Comparison of ENCODE assay signal across 9 cellular contexts in genomic region chr3:160665784-160666526, GRCh38. TPM values are rescaled to one million over a fixed set of nuclear protein-coding genes. Genes with fewer than 3 reads are reported as not detected.
DNase-seq lines count a peak whose midpoint lies in the region; ATAC-seq, FAIRE-seq and TF ChIP-seq lines count a peak whose summit lies in the region.
"Had no signal": no experiment of that assay in that cellular context is flagged by ENCODE, and none has a peak within 500 bp of the region (broad histone marks: within the 10 kb centered on the region; RNA-seq: fewer than 3 reads in every experiment).

No MANE protein-coding gene starts in this region.

- no peaks in the 10 kb centered on the region for H3K27me3 Mint-ChIP-seq in IgD-negative memory B cell
- peaks cover 6 to 16% of the 10 kb centered on the region in 2 donors for H3K27me3 Mint-ChIP-seq in T-cell

- intact Hi-C loops in endothelial cell of umbilical vein (cut with micrococcal nuclease): no loop called here

- H3K36me3 Mint-ChIP-seq in IgD-negative memory B cell: no peaks in the 10 kb centered on the region
- no peaks in the 10 kb centered on the region for H3K36me3 Mint-ChIP-seq in T-cell

- H3K4me1 ChIP-seq in endothelial cell of umbilical vein (ENCODE audit: control insufficient read depth, extremely low read depth, insufficient read depth, low read length): peaks cover 9% of the 10 kb centered on the region

- peak; percentile 91 for ATAC-seq in GM18502 (IDR thresholded peaks at IDR 0.05; ENCODE audit: poor library complexity, unreplicated experiment)
- ATAC-seq in GM21717 (IDR thresholded peaks at IDR 0.05; ENCODE audit: unreplicated experiment): peak; percentile 91
- ATAC-seq in T-cell (replicated peaks in 1 of 4): no peak

- no peak overlapping the region for H3K4me2 ChIP-seq in endothelial cell of umbilical vein (ENCODE audit: insufficient read depth, low read length)

- H3K9me3 Mint-ChIP-seq in IgD-negative memory B cell: no peaks in the 10 kb centered on the region
- no peaks in the 10 kb centered on the region for H3K9me3 Mint-ChIP-seq in T-cell

- FAIRE-seq in endothelial cell of umbilical vein (lab: Jason Lieb, UNC) (no peak), HTR-8/SVneo (lab: Jason Lieb, UNC) (no peak)

- peak overlapping the region; percentile 73 to 89 (median 79) for H3K4me3 Mint-ChIP-seq in IgD-negative memory B cell
- H3K4me3 Mint-ChIP-seq in T-cell: no peak overlapping the region

- H3K27ac Mint-ChIP-seq in IgD-negative memory B cell (peak overlapping the region; percentile 73 to 96 (median 85)), T-cell (no peak overlapping the region)

- H4K20me1 ChIP-seq in endothelial cell of umbilical vein (replicated peaks; ENCODE audit: control insufficient read depth, extremely low read depth, insufficient read depth, low read length): no peaks in the 10 kb centered on the region

- H3K4me1 Mint-ChIP-seq in IgD-negative memory B cell: peaks cover 20 to 24% (median 20%) of the 10 kb centered on the region in 3 donors
- H3K4me1 Mint-ChIP-seq in T-cell: peaks cover 8 to 10% (median 8%) of the 10 kb centered on the region in 3 donors

- H3K4me3 ChIP-seq in endothelial cell of umbilical vein (replicated peaks in 1 of 3; ENCODE audit: insufficient read depth in 1 of 3, low read depth in 1 of 3, low read length in 3 of 3): no peak overlapping the region

- H3K36me3 ChIP-seq in endothelial cell of umbilical vein (ENCODE audit: control insufficient read depth in 2 of 2, extremely low read depth in 1 of 2, insufficient read depth in 2 of 2, low read length in 2 of 2): no peaks in the 10 kb centered on the region

- TF ChIP-seq POLR2A in endothelial cell of umbilical vein (IDR thresholded peaks at IDR 0.05; ENCODE audit: low read depth, low read length): no peak

- H2AFZ ChIP-seq in endothelial cell of umbilical vein (ENCODE audit: low read depth, low read length): peak overlapping the region; percentile 39

- POLR2A ChIA-PET in endothelial cell of umbilical vein (lab: Charles Lee) (no interaction called here), T-cell (lab: Charles Lee) (no interaction called here)

- no peaks in the 10 kb centered on the region for H3K27me3 ChIP-seq in endothelial cell of umbilical vein (ENCODE audit: control insufficient read depth in 2 of 2, insufficient read depth in 2 of 2, low read length in 2 of 2)

- no TSS peak for BruUV-seq in endothelial cell of umbilical vein (replicated peaks; lab: Mats Ljungman, UMichigan)

- no peaks in the 10 kb centered on the region for H3K79me2 ChIP-seq in endothelial cell of umbilical vein (ENCODE audit: control insufficient read depth, insufficient read depth, low read length)

- H3K9ac ChIP-seq in endothelial cell of umbilical vein (replicated peaks; ENCODE audit: extremely low read depth, insufficient read depth, low read length): no peak overlapping the region

- CTCF ChIA-PET in endothelial cell of umbilical vein (lab: Charles Lee): interaction anchor here (0.8 to 1.6 kb wide), 5 partner anchors 11 to 22 kb away, joined by 3 to 6 read pairs (median 3); partner anchors contain the start of gene ARL14
- CTCF ChIA-PET in T-cell (lab: Charles Lee): no interaction called here

- peak; percentile 21 for DNase-seq in endothelial cell of umbilical vein (ENCODE audit: low read depth, low spot score)
- no peak for DNase-seq in T-cell
- DNase-seq in HTR-8/SVneo (ENCODE audit: insufficient read length, low spot score): no peak
- no peak for DNase-seq in NCI-H2107 (lab: John Stamatoyannopoulos, UW)
- no peak for DNase-seq in stimulated activated CD4-positive, alpha-beta T cell treated with anti-CD3 and anti-CD28 coated beads, Interleukin-4, amount 100 ng/mL, for 4 hours

- no peaks in the 10 kb centered on the region for H3K9me3 ChIP-seq in endothelial cell of umbilical vein (replicated peaks; ENCODE audit: control insufficient read depth, insufficient read depth, low read length)

- TF ChIP-seq CTCF in endothelial cell of umbilical vein (IDR thresholded peaks at IDR 0.05; ENCODE audit: extremely low read depth in 1 of 2, insufficient read depth in 1 of 2, low read depth in 1 of 2, low read length in 2 of 2): no peak

- no peak overlapping the region for H3K27ac ChIP-seq in endothelial cell of umbilical vein (ENCODE audit: insufficient read depth, low read depth, low read length)

- dilution Hi-C loops in endothelial cell of umbilical vein (cut with MboI; ENCODE audit: extremely low pct_ligation_motif_present, low sequenced_read_pairs): no loop called here

- no peaks in the 10 kb centered on the region for H3K9me1 ChIP-seq in endothelial cell of umbilical vein (replicated peaks; ENCODE audit: control insufficient read depth, extremely low read depth, insufficient read depth, low read length)

TF ChIP-seq in endothelial cell of umbilical vein, 7 proteins besides CTCF, POLR2A, EP300 and RAD21:
- TF ChIP-seq JUN (IDR thresholded peaks at IDR 0.05; ENCODE audit: borderline replicate concordance, insufficient read depth, insufficient read length, low read depth): no peak
- no peak for TF ChIP-seq POLR2AphosphoS5 (IDR thresholded peaks at IDR 0.05; ENCODE audit: insufficient read depth, low read depth, low read length)
- no peak for TF ChIP-seq FOS (IDR thresholded peaks at IDR 0.05; ENCODE audit: borderline replicate concordance, insufficient read depth, low read length)
- TF ChIP-seq GATA2 (IDR thresholded peaks at IDR 0.05; ENCODE audit: insufficient read depth, insufficient read length, low read depth, low read length): no peak
- TF ChIP-seq EZH2 (IDR thresholded peaks at IDR 0.05; ENCODE audit: borderline replicate concordance, low read depth, low read length, severe bottlenecking): no peak
- TF ChIP-seq MYC (IDR thresholded peaks at IDR 0.05; ENCODE audit: low read depth, low read length): no peak
- TF ChIP-seq MAX (IDR thresholded peaks at IDR 0.05; ENCODE audit: insufficient read depth, insufficient read length): no peak

RNA-seq across cellular contexts. Expression of gene ARL14, which starts 11.0 kb away (rescaled TPM):
- polyA plus RNA-seq in IgD-negative memory B cell: 1.4 TPM
- not detected in 2 replicates for total RNA-seq in endothelial cell of umbilical vein
- polyA plus RNA-seq in endothelial cell of umbilical vein: not detected in 2 replicates
- 0.05 and 0.13 TPM in 2 replicates for polyA plus RNA-seq in endothelial cell of umbilical vein (2011; cell fraction: cytosol; rRNA removed)
- polyA plus RNA-seq in endothelial cell of umbilical vein (2011; cell fraction: nucleus; rRNA removed): 0.14 and 0.16 TPM in 2 replicates
- polyA plus RNA-seq in endothelial cell of umbilical vein (2012): not detected in 2 replicates
- polyA minus RNA-seq in endothelial cell of umbilical vein: not detected in 2 replicates
- polyA minus RNA-seq in endothelial cell of umbilical vein (2011; cell fraction: cytosol; rRNA and poly(A)+ RNA removed): not detected
- not detected in 2 replicates for polyA minus RNA-seq in endothelial cell of umbilical vein (2011; cell fraction: nucleus; rRNA and poly(A)+ RNA removed)
- total RNA-seq in T-cell: not detected
- total RNA-seq: activated CD8-positive, alpha-beta memory T cell treated with anti-CD3 and anti-CD28 coated beads for 36 hours had no signal

Comparison
In these comparisons a context has a peak if more than half of its experiments do, and no peak if none do; other contexts are left out.
1. ATAC-seq: peak in GM18502 (single experiment) and GM21717 (single experiment); none in T-cell (0 of 4).
2. H3K27ac Mint-ChIP-seq: peak in IgD-negative memory B cell (3 of 3); none in T-cell (0 of 2).
3. H3K4me3 Mint-ChIP-seq: peak in IgD-negative memory B cell (4 of 4); none in T-cell (0 of 3).